In genomic region chr10:71489077-71489476, GRCh38 we compare ENCODE assay signal across 32 cellular contexts.
"Had no signal": no experiment of that assay in that cellular context is flagged by ENCODE, and none has a peak within 500 bp of the region (broad histone marks: within the 10 kb centered on the region; RNA-seq: fewer than 3 reads in every experiment).

No MANE protein-coding gene starts in this region.

- H3K9me3 ChIP-seq: ascending aorta had no signal

- ATAC-seq: activated CD4-positive, alpha-beta T cell treated with anti-CD3 and anti-CD28 coated beads for 36 hours; activated CD4-positive, CD25-positive, alpha-beta regulatory T cell treated with anti-CD3 and anti-CD28 coated beads, Interleukin-2, amount 50 U/mL, for 24 hours; activated CD8-positive, alpha-beta memory T cell treated with anti-CD3 and anti-CD28 coated beads, Interleukin-2, amount 10 ng/mL, durations not matched to agents 7 days and 5 days; activated CD8-positive, alpha-beta T cell treated with anti-CD3 and anti-CD28 coated beads, Interleukin-2, amount 10 ng/mL, durations not matched to agents 7 days and 5 days; activated naive CD8-positive, alpha-beta T cell treated with anti-CD3 and anti-CD28 coated beads, Interleukin-2, amount 50 U/mL, for 24 hours had no signal

- H3K4me1 ChIP-seq: ascending aorta had no signal

- FAIRE-seq: bronchial epithelial cell, TTC549 had no signal

- H3K36me3 ChIP-seq: ascending aorta, cardiac muscle cell had no signal

- H3K27me3 ChIP-seq: ascending aorta, cardiac muscle cell had no signal

- DNase-seq: activated CD4-positive, alpha-beta memory T cell treated with anti-CD3 and anti-CD28 coated beads, Interleukin-2, amount 10 ng/mL, durations not matched to agents 7 days and 5 days; activated CD4-positive, alpha-beta T cell treated with anti-CD3 and anti-CD28 coated beads for 1 hour; activated CD4-positive, alpha-beta T cell treated with anti-CD3 and anti-CD28 coated beads for 36 hours; activated CD4-positive, alpha-beta T cell treated with anti-CD3 and anti-CD28 coated beads for 48 hours; activated CD4-positive, alpha-beta T cell treated with anti-CD3 and anti-CD28 coated beads, Interleukin-2, amount 10 ng/mL, durations not matched to agents 7 days and 5 days; activated CD4-positive, alpha-beta T cell treated with anti-CD3 and anti-CD28 coated beads, Interleukin-2, amount 50 U/mL, for 48 hours; activated CD4-positive, CD25-positive, alpha-beta regulatory T cell; activated CD8-positive, alpha-beta memory T cell treated with anti-CD3 and anti-CD28 coated beads for 24 hours; activated CD8-positive, alpha-beta memory T cell treated with anti-CD3 and anti-CD28 coated beads, Interleukin-2, amount 10 ng/mL, durations not matched to agents 7 days and 5 days; activated CD8-positive, alpha-beta memory T cell treated with anti-CD3 and anti-CD28 coated beads, Interleukin-2, amount 50 U/mL, for 48 hours; activated CD8-positive, alpha-beta T cell treated with anti-CD3 and anti-CD28 coated beads, Interleukin-2, amount 10 ng/mL, durations not matched to agents 7 days and 5 days; activated effector memory CD4-positive, alpha-beta T cell treated with Interleukin-2 at 50 U/mL for 16 hours; activated gamma-delta T cell; activated naive CD4-positive, alpha-beta T cell treated with anti-CD3 and anti-CD28 coated beads, Interleukin-2, amount 10 ng/mL, durations not matched to agents 7 days and 5 days; activated naive CD4-positive, alpha-beta T cell treated with Interleukin-2 at 50 U/mL for 16 hours; activated naive CD8-positive, alpha-beta T cell treated with anti-CD3 and anti-CD28 coated beads, Interleukin-2, amount 10 ng/mL, durations not matched to agents 7 days and 5 days; activated naive CD8-positive, alpha-beta T cell treated with anti-CD3 and anti-CD28 coated beads, Interleukin-2, amount 50 U/mL, for 24 hours; activated T-cell treated with anti-CD3 and anti-CD28 coated beads, Interleukin-2, amount 50 U/mL, for 24 hours; activated T-cell treated with anti-CD3 and anti-CD28 coated beads, Interleukin-2, amount 50 U/mL, for 48 hours; amygdala; anterior cingulate cortex; caudate nucleus; cerebellar nuclear complex; T-helper 1 cell; T-helper 2 cell; T-helper 9 cell had no signal

- H3K4me3 ChIP-seq: ascending aorta, cardiac muscle cell had no signal

- H3K27ac ChIP-seq: ascending aorta, cardiac muscle cell, VCaP had no signal
